In genomic region chr21:37006521-37007291, GRCh38 we compare ENCODE assay signal across 9 cellular contexts. TPM values are rescaled to one million over a fixed set of nuclear protein-coding genes. Genes with fewer than 3 reads are reported as not detected.
DNase-seq lines count a peak whose midpoint lies in the region; ATAC-seq and TF ChIP-seq lines count a peak whose summit lies in the region.
"Had no signal": no experiment of that assay in that cellular context is flagged by ENCODE, and none has a peak within 500 bp of the region (broad histone marks: within the 10 kb centered on the region; RNA-seq: fewer than 3 reads in every experiment).

RIPPLY3 (plus strand) TSS chr21:37006702; CDS start chr21:37006773, 71 bp downstream.

- DNase-seq in HEK293T (ENCODE audit: extremely low spot score) (peak; percentile 41), right atrium auricular region (ENCODE audit: low spot score) (no peak), sigmoid colon (no peak), 8988T (no peak), medulla oblongata (ENCODE audit: extremely low spot score) (no peak)
- DNase-seq in activated CD8-positive, alpha-beta memory T cell treated with anti-CD3 and anti-CD28 coated beads, Interleukin-2, amount 10 ng/mL, durations not matched to agents 7 days and 5 days, result no peak

- H3K27me3 ChIP-seq in BLaER1 (peaks cover 41% of the 10 kb centered on the region), right atrium auricular region (peaks cover 6 to 7% of the 10 kb centered on the region in 2 donors), sigmoid colon (peaks cover 19 to 51% (median 36%) of the 10 kb centered on the region in 3 donors)

- CTCF ChIA-PET in HEK293T (lab: Yijun Ruan, JAX), result interaction anchor here (0.7 kb wide), 1 partner anchor 249 kb away, joined by 3 read pairs; no protein-coding TSS in a partner anchor
- CTCF ChIA-PET in activated CD8-positive, alpha-beta memory T cell treated with anti-CD3 and anti-CD28 coated beads, Interleukin-2, amount 10 ng/mL, durations not matched to agents 7 days and 5 days (lab: Charles Lee), result interaction anchor here (1.1 to 3.5 kb wide), 8 partner anchors 15 to 376 kb away, joined by 3 to 13 read pairs (median 4); partner anchors contain the start of gene HLCS

- H3K4me2 ChIP-seq in BLaER1, result peak within 1 kb of the TSS; percentile 97

- no peak for TF ChIP-seq EP300 in sigmoid colon (IDR thresholded peaks at IDR 0.05)

- intact Hi-C loops in sigmoid colon (cut with DNase I), result no loop called here

- H3K9me3 ChIP-seq in BLaER1 (0 out of 2 replicates have a peak, but pooled peaks cover 7% of the 10 kb centered on the region), right atrium auricular region (no peaks in the 10 kb centered on the region), sigmoid colon (no peaks in the 10 kb centered on the region)

- 1 to 2% methylated on average over 85 of the region's 85 CpGs for WGBS in sigmoid colon, 2 donors

- H3K4me1 ChIP-seq in BLaER1, result peaks cover 36% of the 10 kb centered on the region
- H3K4me1 ChIP-seq in right atrium auricular region, result peaks cover 0 to 22% of the 10 kb centered on the region in 2 donors
- H3K4me1 ChIP-seq in sigmoid colon, result peaks cover 0 to 23% (median 17%) of the 10 kb centered on the region in 4 donors

- POLR2A ChIA-PET in HEK293T (lab: Yijun Ruan, JAX), result interaction anchor here (0.7 kb wide), 1 partner anchor 41 kb away, joined by 3 read pairs; no protein-coding TSS in a partner anchor

- no peaks in the 10 kb centered on the region for H4K20me1 ChIP-seq in BLaER1

- peak within 1 kb of the TSS; percentile 62 for H3K4me3 Mint-ChIP-seq in activated CD8-positive, alpha-beta memory T cell treated with anti-CD3 and anti-CD28 coated beads, Interleukin-2, amount 10 ng/mL, durations not matched to agents 7 days and 5 days

- TF ChIP-seq POLR2A in sigmoid colon (IDR thresholded peaks at IDR 0.05), result no peak

- H3K27ac ChIP-seq in BLaER1, result no peak within 1 kb of the TSS
- H3K27ac ChIP-seq in right atrium auricular region, result no peak within 1 kb of the TSS
- no peak within 1 kb of the TSS for H3K27ac ChIP-seq in sigmoid colon

- TF ChIP-seq CTCF in right atrium auricular region (IDR thresholded peaks at IDR 0.05) (no peak), sigmoid colon (IDR thresholded peaks at IDR 0.05) (no peak)

- no peaks in the 10 kb centered on the region for H3K9me3 Mint-ChIP-seq in activated CD8-positive, alpha-beta memory T cell treated with anti-CD3 and anti-CD28 coated beads, Interleukin-2, amount 10 ng/mL, durations not matched to agents 7 days and 5 days (ENCODE audit: low read depth)

- peaks cover 2% of the 10 kb centered on the region for H3K36me3 Mint-ChIP-seq in activated CD8-positive, alpha-beta memory T cell treated with anti-CD3 and anti-CD28 coated beads, Interleukin-2, amount 10 ng/mL, durations not matched to agents 7 days and 5 days

- H3K4me1 Mint-ChIP-seq in activated CD8-positive, alpha-beta memory T cell treated with anti-CD3 and anti-CD28 coated beads, Interleukin-2, amount 10 ng/mL, durations not matched to agents 7 days and 5 days, result peaks cover 21% of the 10 kb centered on the region

- H3K9ac ChIP-seq in BLaER1, result peak within 1 kb of the TSS; percentile 71

- H3K27ac Mint-ChIP-seq in activated CD8-positive, alpha-beta memory T cell treated with anti-CD3 and anti-CD28 coated beads, Interleukin-2, amount 10 ng/mL, durations not matched to agents 7 days and 5 days, result no peak within 1 kb of the TSS

- peaks cover 35% of the 10 kb centered on the region for H3K27me3 Mint-ChIP-seq in activated CD8-positive, alpha-beta memory T cell treated with anti-CD3 and anti-CD28 coated beads, Interleukin-2, amount 10 ng/mL, durations not matched to agents 7 days and 5 days

- peak within 1 kb of the TSS; percentile 77 for H3K4me3 ChIP-seq in BLaER1
- H3K4me3 ChIP-seq in right atrium auricular region, result peak within 1 kb of the TSS; percentile 12 to 51
- H3K4me3 ChIP-seq in sigmoid colon, result peak within 1 kb of the TSS; percentile 12 to 49 (median 41)

- H3K36me3 ChIP-seq in BLaER1, result no peaks in the 10 kb centered on the region
- no peaks in the 10 kb centered on the region for H3K36me3 ChIP-seq in right atrium auricular region
- no peaks in the 10 kb centered on the region for H3K36me3 ChIP-seq in sigmoid colon

- peak; percentile 44 for ATAC-seq in activated CD8-positive, alpha-beta memory T cell treated with anti-CD3 and anti-CD28 coated beads, Interleukin-2, amount 10 ng/mL, durations not matched to agents 7 days and 5 days
- no peak for ATAC-seq in GM21367 (IDR thresholded peaks at IDR 0.05; ENCODE audit: unreplicated experiment)

TF ChIP-seq in HEK293T, 16 proteins besides CTCF, POLR2A, EP300 and RAD21:
- no peak for TF ChIP-seq ARNT (IDR thresholded peaks at IDR 0.05)
- TF ChIP-seq ZNF384 (IDR thresholded peaks at IDR 0.05), result no peak
- TF ChIP-seq FOXM1 (IDR thresholded peaks at IDR 0.05; ENCODE audit: borderline replicate concordance), result no peak
- TF ChIP-seq HDGF (IDR thresholded peaks at IDR 0.05; ENCODE audit: borderline replicate concordance), result no peak
- no peak for TF ChIP-seq SUZ12 (IDR thresholded peaks at IDR 0.05)
- TF ChIP-seq CTBP1 (IDR thresholded peaks at IDR 0.05; ENCODE audit: borderline replicate concordance), result no peak
- no peak for TF ChIP-seq BHLHE40 (IDR thresholded peaks at IDR 0.05; ENCODE audit: borderline replicate concordance)
- no peak for TF ChIP-seq PKNOX1 (IDR thresholded peaks at IDR 0.05)
- TF ChIP-seq TARDBP (IDR thresholded peaks at IDR 0.05), result no peak
- TF ChIP-seq FOXK2 (IDR thresholded peaks at IDR 0.05), result no peak
- TF ChIP-seq SP1 (IDR thresholded peaks at IDR 0.05), result no peak
- TF ChIP-seq NFRKB (IDR thresholded peaks at IDR 0.05), result no peak
- TF ChIP-seq LEF1 (IDR thresholded peaks at IDR 0.05; ENCODE audit: borderline replicate concordance), result no peak
- TF ChIP-seq L3MBTL2 (conservative IDR thresholded peaks at IDR 0.05), result no peak; the same call in 1 of the 2 replicates

RNA-seq across cellular contexts. Expression of gene RIPPLY3, which starts in this region (rescaled TPM):
- total RNA-seq in activated CD8-positive, alpha-beta memory T cell treated with anti-CD3 and anti-CD28 coated beads, Interleukin-2, amount 10 ng/mL, durations not matched to agents 7 days and 5 days, result under 1 TPM in 1 of 2 experiments, not detected in 1; 0.14 TPM
- total RNA-seq in right atrium auricular region, result not detected
- not detected for total RNA-seq in sigmoid colon
- under 1 TPM in 1 of 3 donors, not detected in 2; 0.12 TPM for polyA plus RNA-seq in sigmoid colon
- total RNA-seq: glomerular endothelial cell had no signal

Comparison
In these comparisons a context has a peak if more than half of its experiments do, and no peak if none do; other contexts are left out.
1. Peak in ATAC-seq in activated CD8-positive, alpha-beta memory T cell treated with anti-CD3 and anti-CD28 coated beads, Interleukin-2, amount 10 ng/mL, durations not matched to agents 7 days and 5 days; RNA of the gene not detected or under 1 TPM.